Comparison of ENCODE assay signal across 18 cellular contexts in genomic region chrX:153492543-153492942, GRCh38. TPM values are rescaled to one million over a fixed set of nuclear protein-coding genes. Genes with fewer than 3 reads are reported as not detected.
DNase-seq lines count a peak whose midpoint lies in the region; ATAC-seq, FAIRE-seq and TF ChIP-seq lines count a peak whose summit lies in the region.
"Had no signal": no experiment of that assay in that cellular context is flagged by ENCODE, and none has a peak within 500 bp of the region (broad histone marks: within the 10 kb centered on the region; RNA-seq: fewer than 3 reads in every experiment).

No MANE protein-coding gene starts in this region.

- ATAC-seq in HepG2 = peak; percentile 17; the same call in 2 of the 3 replicates
- ATAC-seq in right lobe of liver = no peak
- no peak for ATAC-seq in stimulated activated naive B cell treated with anti-CD40 and anti-IgM and Interleukin-4, amounts not matched to agents 10 μg/mL and 1 μg/mL and 100 μg/mL, for 72 hours (replicated peaks)

- in situ Hi-C loops in HepG2 (cut with HindIII; ENCODE audit: extremely low pct_ligation_motif_present, low pct_unique_long_range_greater_than_20kb) = no loop called here

- H2AFZ ChIP-seq in HepG2 (ENCODE audit: low read length) = no peak overlapping the region

- H3K9me3 Mint-ChIP-seq in nephron = peaks cover 6% of the 10 kb centered on the region
- H3K9me3 Mint-ChIP-seq in stimulated activated naive B cell treated with anti-CD40 and anti-IgM and Interleukin-4, amounts not matched to agents 10 μg/mL and 1 μg/mL and 100 μg/mL, for 72 hours = no peaks in the 10 kb centered on the region
- H3K9me3 Mint-ChIP-seq: CD4-positive, alpha-beta memory T cell; HFFc6 had no signal

- H3K9me3 ChIP-seq in HepG2 (ENCODE audit: low read length) (no peaks in the 10 kb centered on the region), right lobe of liver (no peaks in the 10 kb centered on the region), ascending aorta (no peaks in the 10 kb centered on the region)

- H3K27me3 ChIP-seq in HepG2 (ENCODE audit: control insufficient read depth in 1 of 2, insufficient read depth in 2 of 2, low read length in 2 of 2) = 0 out of 5 replicates have a peak, but pooled peaks cover 1 to 6% of the 10 kb centered on the region in 2 experiments
- no peaks in the 10 kb centered on the region for H3K27me3 ChIP-seq in right lobe of liver
- no peaks in the 10 kb centered on the region for H3K27me3 ChIP-seq in ascending aorta

- no TSS peak for BruUV-seq in HepG2 (replicated peaks; lab: Mats Ljungman, UMichigan)

- H3K4me1 Mint-ChIP-seq in nephron = peaks cover 10% of the 10 kb centered on the region
- H3K4me1 Mint-ChIP-seq in stimulated activated naive B cell treated with anti-CD40 and anti-IgM and Interleukin-4, amounts not matched to agents 10 μg/mL and 1 μg/mL and 100 μg/mL, for 72 hours = peaks cover 0 to 6% of the 10 kb centered on the region in 2 donors
- H3K4me1 Mint-ChIP-seq: CD4-positive, alpha-beta memory T cell had no signal

- peak overlapping the region; percentile 66 for H3K4me2 ChIP-seq in HepG2 (ENCODE audit: low read depth, low read length)

- CTCF ChIA-PET in HepG2 (lab: Yijun Ruan, JAX; ENCODE audit: low intra/inter-chr PET ratio, low total read pairs) = interaction anchor here (1.1 kb wide), 1 partner anchor 32 kb away, joined by 3 read pairs; no protein-coding TSS in a partner anchor

- no peak for TF ChIP-seq POLR2A in HepG2 (IDR thresholded peaks at IDR 0.05; ENCODE audit: insufficient read depth in 1 of 2, low read depth in 2 of 2, low read length in 2 of 2)
- no peak for TF ChIP-seq POLR2A in right lobe of liver (IDR thresholded peaks at IDR 0.05)

- H3K36me3 Mint-ChIP-seq in nephron (ENCODE audit: low read depth) = no peaks in the 10 kb centered on the region
- H3K36me3 Mint-ChIP-seq in stimulated activated naive B cell treated with anti-CD40 and anti-IgM and Interleukin-4, amounts not matched to agents 10 μg/mL and 1 μg/mL and 100 μg/mL, for 72 hours = no peaks in the 10 kb centered on the region
- H3K36me3 Mint-ChIP-seq: CD4-positive, alpha-beta memory T cell had no signal

- POLR2A ChIA-PET in HepG2 (lab: Yijun Ruan, JAX) = no interaction called here

- TF ChIP-seq CTCF in HepG2 (CRISPR knock-in tag; IDR thresholded peaks at IDR 0.05) (peak; percentile 55), right lobe of liver (IDR thresholded peaks at IDR 0.05) (no peak), ascending aorta (IDR thresholded peaks at IDR 0.05) (no peak), nephron (IDR thresholded peaks at IDR 0.05; ENCODE audit: unreplicated experiment in 3 of 3) (no peak)

- no peaks in the 10 kb centered on the region for H3K27me3 Mint-ChIP-seq in nephron (ENCODE audit: low read depth)
- peaks cover 7 to 23% of the 10 kb centered on the region in 2 donors for H3K27me3 Mint-ChIP-seq in stimulated activated naive B cell treated with anti-CD40 and anti-IgM and Interleukin-4, amounts not matched to agents 10 μg/mL and 1 μg/mL and 100 μg/mL, for 72 hours
- H3K27me3 Mint-ChIP-seq: CD4-positive, alpha-beta memory T cell had no signal

- no peak for TF ChIP-seq RAD21 in HepG2 (CRISPR knock-in tag; IDR thresholded peaks at IDR 0.05)

- WGBS in HepG2 (ENCODE audit: low lambda C conversion rate) = 0% methylated on average over 7 of the region's 12 CpGs
- 60% methylated on average over 1 of the region's 12 CpGs for WGBS in right lobe of liver (ENCODE audit: insufficient coverage, low coverage, low lambda C conversion rate, missing lambda C conversion rate)

- H3K27ac ChIP-seq in HepG2 (ENCODE audit: extremely low read length, insufficient read depth, low read length) = no peak overlapping the region
- no peak overlapping the region for H3K27ac ChIP-seq in right lobe of liver
- H3K27ac ChIP-seq in ascending aorta = peak overlapping the region; percentile 76 to 87
- H3K27ac ChIP-seq: C4-2B, HL-60 had no signal

- H3K4me1 ChIP-seq in HepG2 (ENCODE audit: insufficient read depth, low read length) (peaks cover 74% of the 10 kb centered on the region), right lobe of liver (no peaks in the 10 kb centered on the region), ascending aorta (peaks cover 9 to 37% of the 10 kb centered on the region in 2 donors)

- intact Hi-C loops in HepG2 (cut with micrococcal nuclease; ENCODE audit: unreplicated experiment) (no loop called here), right lobe of liver (cut with DNase I) (no loop called here), ascending aorta (cut with DNase I) (no loop called here)

- TF ChIP-seq EP300 in HepG2 (IDR thresholded peaks at IDR 0.05; ENCODE audit: low read depth in 2 of 2, low read length in 2 of 2) (no peak), HepG2 (CRISPR knock-in tag; IDR thresholded peaks at IDR 0.05; ENCODE audit: borderline replicate concordance) (no peak)

- no peaks in the 10 kb centered on the region for H3K79me2 ChIP-seq in HepG2 (ENCODE audit: insufficient read depth, low read length)

- no peak for DNase-seq in HepG2 (ENCODE audit: low spot score)
- DNase-seq in right lobe of liver = no peak
- DNase-seq in ascending aorta (ENCODE audit: low spot score in 2 of 2) = no peak
- no peak for DNase-seq in NK-92 (lab: John Stamatoyannopoulos, UW; ENCODE audit: unreplicated experiment)
- DNase-seq in stimulated activated naive B cell treated with anti-CD40 and anti-IgM and Interleukin-4, amounts not matched to agents 10 μg/mL and 1 μg/mL and 100 μg/mL, for 72 hours = no peak
- DNase-seq in NCI-H2227 treated with DMSO at 0.1 percent for 48 hours (lab: John Stamatoyannopoulos, UW) = no peak
- DNase-seq: 8988T; ACHN; CD4-positive, alpha-beta memory T cell; DND-41; GF-D8; GOT3; H9; HFFc6 had no signal

- H3K9ac ChIP-seq in HepG2 (ENCODE audit: insufficient read depth, low read depth, low read length) = no peak overlapping the region

- H3K4me3 ChIP-seq in HepG2 (replicated peaks in 1 of 3; ENCODE audit: insufficient read depth in 1 of 3, low read depth in 2 of 3, low read length in 3 of 3) = peak overlapping the region in 1 of 3 experiments; percentile 59; a peak in 1 of 6 replicates
- H3K4me3 ChIP-seq in right lobe of liver = no peak overlapping the region
- H3K4me3 ChIP-seq in ascending aorta = no peak overlapping the region

- H3K27ac Mint-ChIP-seq in nephron = peak overlapping the region; percentile 82 to 93 (median 86)
- no peak overlapping the region for H3K27ac Mint-ChIP-seq in stimulated activated naive B cell treated with anti-CD40 and anti-IgM and Interleukin-4, amounts not matched to agents 10 μg/mL and 1 μg/mL and 100 μg/mL, for 72 hours
- H3K27ac Mint-ChIP-seq: CD4-positive, alpha-beta memory T cell; H9; HFFc6 had no signal

- H3K36me3 ChIP-seq in HepG2 (replicated peaks in 1 of 2; ENCODE audit: control insufficient read depth in 1 of 2, insufficient read depth in 2 of 2, low read length in 2 of 2) = no peaks in the 10 kb centered on the region
- no peaks in the 10 kb centered on the region for H3K36me3 ChIP-seq in right lobe of liver
- no peaks in the 10 kb centered on the region for H3K36me3 ChIP-seq in ascending aorta

- H3K4me3 Mint-ChIP-seq in nephron = peak overlapping the region in 1 of 3 experiments; percentile 30
- H3K4me3 Mint-ChIP-seq in stimulated activated naive B cell treated with anti-CD40 and anti-IgM and Interleukin-4, amounts not matched to agents 10 μg/mL and 1 μg/mL and 100 μg/mL, for 72 hours = no peak overlapping the region
- H3K4me3 Mint-ChIP-seq: CD4-positive, alpha-beta memory T cell; H9; HFFc6 had no signal

- no peak for FAIRE-seq in HepG2 (lab: Jason Lieb, UNC)
- FAIRE-seq: GM19239 had no signal

- H4K20me1 ChIP-seq in HepG2 (ENCODE audit: insufficient read depth, low read length) = no peaks in the 10 kb centered on the region

RNA-seq across cellular contexts. Expression of gene BGN, which starts 2.2 kb away (rescaled TPM):
- total RNA-seq in HepG2 (2016; rRNA removed; fragmentation: Illumina TruSeq; extraction: Trizol) (0.18 TPM in 1 of 2 replicates, not detected in the other), right lobe of liver (100 to 1,000 TPM in 4 of 6 experiments, 10 to 100 TPM in 2; 57.0 to 161 (median 122) TPM), ascending aorta (1,387 TPM)
- total RNA-seq in HepG2 (2016; cell fraction: cytosol; rRNA removed; fragmentation: Illumina TruSeq; extraction: Trizol; ENCODE audit: low read depth) = not detected in 2 replicates
- total RNA-seq in HepG2 (2016; cell fraction: insoluble cytoplasmic fraction; rRNA removed; fragmentation: Illumina TruSeq; extraction: Trizol) = 0.19 TPM in 1 of 2 replicates, not detected in the other
- 0.06 and 0.21 TPM in 2 replicates for total RNA-seq in HepG2 (2016; cell fraction: membrane; rRNA removed; fragmentation: Illumina TruSeq; extraction: Trizol)
- 0.25 and 0.85 TPM in 2 replicates for total RNA-seq in HepG2 (2016; cell fraction: nucleus; rRNA removed; fragmentation: Illumina TruSeq; extraction: Trizol)
- polyA plus RNA-seq in HepG2 (2011; rRNA removed) = 0.40 and 0.63 TPM in 2 replicates
- polyA plus RNA-seq in HepG2 (2011; cell fraction: cytosol; rRNA removed) = 0.28 and 0.54 TPM in 2 replicates
- polyA plus RNA-seq in HepG2 (2011; cell fraction: nucleus; rRNA removed) = 0.54 and 0.85 TPM in 2 replicates
- polyA plus RNA-seq in HepG2 (2012) = 1.5 and 1.9 TPM in 2 replicates
- polyA plus RNA-seq in HepG2 (2016; cell fraction: cytosol; fragmentation: Illumina TruSeq; extraction: Trizol; ENCODE audit: low read depth) = 0.10 and 0.11 TPM in 2 replicates
- 0.26 TPM in 1 of 2 replicates, not detected in the other for polyA plus RNA-seq in HepG2 (2016; cell fraction: insoluble cytoplasmic fraction; fragmentation: Illumina TruSeq; extraction: Trizol; ENCODE audit: low read depth)
- polyA plus RNA-seq in HepG2 (2016; cell fraction: membrane; fragmentation: Illumina TruSeq; extraction: Trizol; ENCODE audit: low read depth) = 0.49 and 1.0 TPM in 2 replicates
- polyA plus RNA-seq in HepG2 (2016; cell fraction: nucleus; fragmentation: Illumina TruSeq; extraction: Trizol; ENCODE audit: insufficient read depth, low read depth) = 0.98 and 1.4 TPM in 2 replicates
- polyA minus RNA-seq in HepG2 (2011; rRNA and poly(A)+ RNA removed; ENCODE audit: low replicate concordance) = 1.3 TPM in 1 of 2 replicates, not detected in the other
- polyA minus RNA-seq in HepG2 (2011; cell fraction: cytosol; rRNA and poly(A)+ RNA removed) = 0.99 and 1.3 TPM in 2 replicates
- 0.37 and 0.77 TPM in 2 replicates for polyA minus RNA-seq in HepG2 (2011; cell fraction: nucleus; rRNA and poly(A)+ RNA removed)
- total RNA-seq: CD4-positive, alpha-beta memory T cell had no signal
- polyA plus RNA-seq: CD4-positive, alpha-beta memory T cell had no signal

RNA-seq across cellular contexts. Expression of gene HAUS7, which starts 22.2 kb away (rescaled TPM):
- 42.4 and 52.1 TPM in 2 replicates for total RNA-seq in HepG2 (2016; rRNA removed; fragmentation: Illumina TruSeq; extraction: Trizol)
- total RNA-seq in HepG2 (2016; cell fraction: cytosol; rRNA removed; fragmentation: Illumina TruSeq; extraction: Trizol; ENCODE audit: low read depth) = 11.6 and 12.0 TPM in 2 replicates
- total RNA-seq in HepG2 (2016; cell fraction: insoluble cytoplasmic fraction; rRNA removed; fragmentation: Illumina TruSeq; extraction: Trizol) = 39.2 and 51.8 TPM in 2 replicates
- 14.9 and 17.2 TPM in 2 replicates for total RNA-seq in HepG2 (2016; cell fraction: membrane; rRNA removed; fragmentation: Illumina TruSeq; extraction: Trizol)
- total RNA-seq in HepG2 (2016; cell fraction: nucleus; rRNA removed; fragmentation: Illumina TruSeq; extraction: Trizol) = 18.7 and 21.6 TPM in 2 replicates
- 9.1 and 10.9 TPM in 2 replicates for polyA plus RNA-seq in HepG2 (2011; rRNA removed)
- polyA plus RNA-seq in HepG2 (2011; cell fraction: cytosol; rRNA removed) = 9.4 and 15.2 TPM in 2 replicates
- polyA plus RNA-seq in HepG2 (2011; cell fraction: nucleus; rRNA removed) = 19.4 and 23.3 TPM in 2 replicates
- polyA plus RNA-seq in HepG2 (2012) = 8.2 and 11.4 TPM in 2 replicates
- 6.9 and 7.7 TPM in 2 replicates for polyA plus RNA-seq in HepG2 (2016; cell fraction: cytosol; fragmentation: Illumina TruSeq; extraction: Trizol; ENCODE audit: low read depth)
- polyA plus RNA-seq in HepG2 (2016; cell fraction: insoluble cytoplasmic fraction; fragmentation: Illumina TruSeq; extraction: Trizol; ENCODE audit: low read depth) = 32.6 and 41.1 TPM in 2 replicates
- polyA plus RNA-seq in HepG2 (2016; cell fraction: membrane; fragmentation: Illumina TruSeq; extraction: Trizol; ENCODE audit: low read depth) = 10.1 and 11.1 TPM in 2 replicates
- polyA plus RNA-seq in HepG2 (2016; cell fraction: nucleus; fragmentation: Illumina TruSeq; extraction: Trizol; ENCODE audit: insufficient read depth, low read depth) = 35.1 and 45.0 TPM in 2 replicates
- 18.6 and 73.7 TPM in 2 replicates for polyA minus RNA-seq in HepG2 (2011; rRNA and poly(A)+ RNA removed; ENCODE audit: low replicate concordance)
- 5.5 and 7.6 TPM in 2 replicates for polyA minus RNA-seq in HepG2 (2011; cell fraction: cytosol; rRNA and poly(A)+ RNA removed)
- polyA minus RNA-seq in HepG2 (2011; cell fraction: nucleus; rRNA and poly(A)+ RNA removed) = 3.6 and 9.3 TPM in 2 replicates
- total RNA-seq in right lobe of liver = 10 to 100 TPM in 1 of 6 experiments, 1 to 10 TPM in 5; 5.6 to 14.9 (median 8.8) TPM
- total RNA-seq in ascending aorta = 22.5 TPM

RNA-seq across cellular contexts. Expression of gene ATP2B3, which starts 24.9 kb away (rescaled TPM):
- total RNA-seq in HepG2 (2016; rRNA removed; fragmentation: Illumina TruSeq; extraction: Trizol) (not detected in 2 replicates), right lobe of liver (under 1 TPM in 1 of 6 experiments, not detected in 5; 0.07 TPM), ascending aorta (0.32 TPM)
- total RNA-seq in HepG2 (2016; cell fraction: cytosol; rRNA removed; fragmentation: Illumina TruSeq; extraction: Trizol; ENCODE audit: low read depth) = not detected in 2 replicates
- total RNA-seq in HepG2 (2016; cell fraction: insoluble cytoplasmic fraction; rRNA removed; fragmentation: Illumina TruSeq; extraction: Trizol) = not detected in 2 replicates
- not detected in 2 replicates for total RNA-seq in HepG2 (2016; cell fraction: membrane; rRNA removed; fragmentation: Illumina TruSeq; extraction: Trizol)
- total RNA-seq in HepG2 (2016; cell fraction: nucleus; rRNA removed; fragmentation: Illumina TruSeq; extraction: Trizol) = not detected in 2 replicates
- polyA plus RNA-seq in HepG2 (2011; rRNA removed) = not detected in 2 replicates
- not detected in 2 replicates for polyA plus RNA-seq in HepG2 (2011; cell fraction: cytosol; rRNA removed)
- not detected in 2 replicates for polyA plus RNA-seq in HepG2 (2011; cell fraction: nucleus; rRNA removed)
- polyA plus RNA-seq in HepG2 (2012) = not detected in 2 replicates
- not detected in 2 replicates for polyA plus RNA-seq in HepG2 (2016; cell fraction: cytosol; fragmentation: Illumina TruSeq; extraction: Trizol; ENCODE audit: low read depth)
- polyA plus RNA-seq in HepG2 (2016; cell fraction: insoluble cytoplasmic fraction; fragmentation: Illumina TruSeq; extraction: Trizol; ENCODE audit: low read depth) = not detected in 2 replicates
- not detected in 2 replicates for polyA plus RNA-seq in HepG2 (2016; cell fraction: membrane; fragmentation: Illumina TruSeq; extraction: Trizol; ENCODE audit: low read depth)
- not detected in 2 replicates for polyA plus RNA-seq in HepG2 (2016; cell fraction: nucleus; fragmentation: Illumina TruSeq; extraction: Trizol; ENCODE audit: insufficient read depth, low read depth)
- not detected in 2 replicates for polyA minus RNA-seq in HepG2 (2011; rRNA and poly(A)+ RNA removed; ENCODE audit: low replicate concordance)
- polyA minus RNA-seq in HepG2 (2011; cell fraction: cytosol; rRNA and poly(A)+ RNA removed) = not detected in 2 replicates
- polyA minus RNA-seq in HepG2 (2011; cell fraction: nucleus; rRNA and poly(A)+ RNA removed) = not detected in 2 replicates
- total RNA-seq: CD4-positive, alpha-beta memory T cell; HFFc6 had no signal

RNA-seq across cellular contexts. Expression of gene TREX2, which starts 46.7 kb away (rescaled TPM):
- total RNA-seq in HepG2 (2016; rRNA removed; fragmentation: Illumina TruSeq; extraction: Trizol) = 0.18 TPM in 1 of 2 replicates, not detected in the other
- 1.2 TPM in 1 of 2 replicates, not detected in the other for total RNA-seq in HepG2 (2016; cell fraction: cytosol; rRNA removed; fragmentation: Illumina TruSeq; extraction: Trizol; ENCODE audit: low read depth)
- 0.22 TPM in 1 of 2 replicates, not detected in the other for total RNA-seq in HepG2 (2016; cell fraction: insoluble cytoplasmic fraction; rRNA removed; fragmentation: Illumina TruSeq; extraction: Trizol)
- total RNA-seq in HepG2 (2016; cell fraction: membrane; rRNA removed; fragmentation: Illumina TruSeq; extraction: Trizol) = 0.19 and 0.21 TPM in 2 replicates
- 0.50 and 0.62 TPM in 2 replicates for total RNA-seq in HepG2 (2016; cell fraction: nucleus; rRNA removed; fragmentation: Illumina TruSeq; extraction: Trizol)
- 0.13 and 0.17 TPM in 2 replicates for polyA plus RNA-seq in HepG2 (2011; rRNA removed)
- polyA plus RNA-seq in HepG2 (2011; cell fraction: cytosol; rRNA removed) = 0.09 and 0.21 TPM in 2 replicates
- polyA plus RNA-seq in HepG2 (2011; cell fraction: nucleus; rRNA removed) = 1.2 and 2.1 TPM in 2 replicates
- not detected in 2 replicates for polyA plus RNA-seq in HepG2 (2012)
- polyA plus RNA-seq in HepG2 (2016; cell fraction: cytosol; fragmentation: Illumina TruSeq; extraction: Trizol; ENCODE audit: low read depth) = 0.18 TPM in 1 of 2 replicates, not detected in the other
- 0.19 TPM in 1 of 2 replicates, not detected in the other for polyA plus RNA-seq in HepG2 (2016; cell fraction: insoluble cytoplasmic fraction; fragmentation: Illumina TruSeq; extraction: Trizol; ENCODE audit: low read depth)
- 0.15 TPM in 1 of 2 replicates, not detected in the other for polyA plus RNA-seq in HepG2 (2016; cell fraction: membrane; fragmentation: Illumina TruSeq; extraction: Trizol; ENCODE audit: low read depth)
- polyA plus RNA-seq in HepG2 (2016; cell fraction: nucleus; fragmentation: Illumina TruSeq; extraction: Trizol; ENCODE audit: insufficient read depth, low read depth) = 0.38 TPM in 1 of 2 replicates, not detected in the other
- polyA minus RNA-seq in HepG2 (2011; rRNA and poly(A)+ RNA removed; ENCODE audit: low replicate concordance) = 0.24 and 0.87 TPM in 2 replicates
- not detected in 2 replicates for polyA minus RNA-seq in HepG2 (2011; cell fraction: cytosol; rRNA and poly(A)+ RNA removed)
- 1.3 and 1.6 TPM in 2 replicates for polyA minus RNA-seq in HepG2 (2011; cell fraction: nucleus; rRNA and poly(A)+ RNA removed)
- under 1 TPM in 4 of 6 experiments, not detected in 2; 0.18 to 0.46 (median 0.23) TPM for total RNA-seq in right lobe of liver
- total RNA-seq in ascending aorta = 0.21 TPM

Comparison
In these comparisons a context has a peak if more than half of its experiments do, and no peak if none do; other contexts are left out.
1. RNA of gene BGN, which starts 2.2 kb away (total RNA-seq): 1,387 TPM in ascending aorta (single experiment) and 57.0 to 161 TPM in right lobe of liver; 0.06 to 0.85 TPM in HepG2; every median in the first group is over 10 times any median in the second.
2. H3K27ac ChIP-seq: peak in ascending aorta (2 of 2); none in HepG2 (single experiment) and right lobe of liver (0 of 3).